ENCODE assay signal across 9 cellular contexts in the genomic region with DNA sequence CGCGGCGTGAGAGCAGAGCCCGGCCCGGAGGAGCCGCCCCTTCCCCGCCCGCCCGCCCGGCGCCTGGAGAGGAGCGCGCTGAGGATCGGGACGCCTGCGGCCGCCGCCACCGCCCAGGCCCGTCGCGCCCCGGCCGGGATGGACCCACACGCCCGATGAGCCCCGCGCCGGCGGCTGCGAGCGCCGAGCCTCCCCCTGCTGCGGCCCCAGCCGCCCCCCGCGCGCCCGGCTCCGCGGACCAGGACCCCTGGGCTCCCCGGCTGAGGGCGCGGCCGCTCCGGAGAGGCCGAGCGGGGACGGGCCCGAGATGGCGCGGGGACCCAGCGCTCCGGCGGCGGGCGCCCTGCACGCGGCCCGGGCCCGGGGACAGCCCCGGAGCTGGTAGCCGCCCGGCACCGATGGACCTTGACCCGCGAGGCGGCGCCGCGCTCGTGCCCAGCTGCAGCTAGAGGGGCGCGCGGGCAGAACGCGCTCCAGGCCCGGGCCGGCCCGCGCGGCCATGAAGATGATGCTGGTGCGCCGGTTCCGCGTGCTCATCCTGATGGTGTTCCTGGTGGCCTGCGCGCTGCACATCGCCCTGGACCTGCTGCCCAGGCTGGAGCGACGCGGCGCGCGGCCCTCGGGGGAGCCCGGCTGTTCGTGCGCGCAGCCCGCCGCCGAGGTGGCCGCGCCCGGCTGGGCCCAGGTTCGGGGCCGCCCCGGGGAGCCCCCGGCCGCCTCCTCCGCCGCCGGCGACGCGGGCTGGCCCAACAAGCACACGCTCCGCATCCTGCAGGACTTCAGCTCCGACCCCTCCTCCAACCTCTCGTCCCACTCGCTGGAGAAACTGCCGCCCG. TPM values are rescaled to one million over a fixed set of nuclear protein-coding genes. Genes with fewer than 3 reads are reported as not detected.
A peak's percentile ranks its signal among the peaks of the same experiment; 100 is the strongest.
DNase-seq lines count a peak whose midpoint lies in the region; ATAC-seq and TF ChIP-seq lines count a peak whose summit lies in the region.
"Had no signal": no experiment of that assay in that cellular context is flagged by ENCODE, and none has a peak within 500 bp of the region (broad histone marks: within the 10 kb centered on the region; RNA-seq: fewer than 3 reads in every experiment).

No MANE protein-coding gene starts in this region.

- intact Hi-C loops in Right ventricle myocardium inferior (cut with DNase I) (loop anchor here (5.0 kb wide), 1 partner anchor 39 kb away; no protein-coding TSS in a partner anchor), cardiac septum (cut with DNase I) (loop anchor here (2.0 to 5.0 kb wide), 2 partner anchors 39 to 42 kb away; no protein-coding TSS in a partner anchor), dorsolateral prefrontal cortex (cut with DNase I) (loop anchor here in 1 of 2 donors (2.0 kb wide), 1 partner anchor 44 kb away; no protein-coding TSS in a partner anchor), mucosa of descending colon (cut with DNase I, micrococcal nuclease) (no loop called here), vagina (cut with DNase I) (loop anchor here (5.0 kb wide), 1 partner anchor 44 kb away; no protein-coding TSS in a partner anchor)

- TF ChIP-seq POLR2A in vagina (IDR thresholded peaks at IDR 0.05), result no peak

- ATAC-seq in Right ventricle myocardium inferior (no peak), mucosa of descending colon (peak; percentile 14), HG02973 (IDR thresholded peaks at IDR 0.05; ENCODE audit: unreplicated experiment) (no peak)

- H3K9me3 ChIP-seq in mucosa of descending colon (no peaks in the 10 kb centered on the region), vagina (no peaks in the 10 kb centered on the region)

- DNase-seq in Right ventricle myocardium inferior (ENCODE audit: missing footprints), result peak; percentile 70
- DNase-seq in cardiac septum (ENCODE audit: low spot score), result no peak
- peak in 2 of 10 donors; percentile 21 to 61 for DNase-seq in dorsolateral prefrontal cortex
- DNase-seq in mucosa of descending colon, result peak in 2 of 3 donors; percentile 45 to 62
- no peak for DNase-seq in vagina (ENCODE audit: extremely low spot score in 2 of 2)
- no peak for DNase-seq in ureter (ENCODE audit: low spot score)
- no peak for DNase-seq in activated CD8-positive, alpha-beta memory T cell treated with anti-CD3 and anti-CD28 coated beads, Interleukin-2, amount 50 U/mL, for 48 hours
- DNase-seq: DND-41 had no signal

- H3K4me3 ChIP-seq in dorsolateral prefrontal cortex (peak overlapping the region; percentile 60 to 97 (median 81)), mucosa of descending colon (peak overlapping the region; percentile 36), vagina (peak overlapping the region; percentile 50 to 84)

- TF ChIP-seq CTCF in dorsolateral prefrontal cortex (IDR thresholded peaks at IDR 0.05 in 54 of 56, conservative IDR thresholded peaks at IDR 0.05 in 2 of 56; ENCODE audit: low read depth in 1 of 56, partially characterized antibody in 56 of 56), result no peak
- TF ChIP-seq CTCF in mucosa of descending colon (IDR thresholded peaks at IDR 0.05), result no peak
- no peak for TF ChIP-seq CTCF in vagina (IDR thresholded peaks at IDR 0.05)

- peaks cover 19% of the 10 kb centered on the region for H3K4me1 ChIP-seq in mucosa of descending colon (ENCODE audit: low read depth)
- H3K4me1 ChIP-seq in vagina, result peaks cover 40% of the 10 kb centered on the region

- no peaks in the 10 kb centered on the region for H3K27me3 ChIP-seq in dorsolateral prefrontal cortex
- no peaks in the 10 kb centered on the region for H3K27me3 ChIP-seq in vagina

- no peaks in the 10 kb centered on the region for H3K36me3 ChIP-seq in mucosa of descending colon (ENCODE audit: low read depth)
- H3K36me3 ChIP-seq in vagina, result peaks cover 0 to 24% of the 10 kb centered on the region in 2 donors

- peak overlapping the region in 42 of 59 donors; percentile 46 to 97 (median 94) for H3K27ac ChIP-seq in dorsolateral prefrontal cortex
- peak overlapping the region; percentile 84 for H3K27ac ChIP-seq in vagina

RNA-seq across cellular contexts. Expression of a gene that starts 0.5 kb away (rescaled TPM):
- total RNA-seq in Right ventricle myocardium inferior, result 26.1 TPM
- total RNA-seq in cardiac septum, result 30.2 TPM
- 100 to 1,000 TPM in 6 of 120 experiments, 10 to 100 TPM in 114; 27.8 to 127 (median 45.4) TPM for total RNA-seq in dorsolateral prefrontal cortex
- total RNA-seq in mucosa of descending colon, result 10 to 100 TPM; 20.7 to 47.7 (median 26.5) TPM
- total RNA-seq in vagina, result 22.1 TPM
- 33.8 TPM for total RNA-seq in ureter

Comparison
In these comparisons a context has a peak if more than half of its experiments do, and no peak if none do; other contexts are left out.
1. DNase-seq: peak in Right ventricle myocardium inferior (single experiment) and mucosa of descending colon (2 of 3); none in cardiac septum (single experiment), vagina (0 of 2), ureter (single experiment) and activated CD8-positive, alpha-beta memory T cell treated with anti-CD3 and anti-CD28 coated beads, Interleukin-2, amount 50 U/mL, for 48 hours (single experiment).
2. intact Hi-C loops: an anchor here in Right ventricle myocardium inferior (5.0 kb wide), cardiac septum (2.0 to 5.0 kb wide) and vagina (5.0 kb wide); none called in mucosa of descending colon.
3. Peak in every context shown above with its lines, with median percentiles within 50 percentile points of each other: H3K4me3 ChIP-seq.